10 cellular contexts compared by ENCODE assay signal in the genomic region with DNA sequence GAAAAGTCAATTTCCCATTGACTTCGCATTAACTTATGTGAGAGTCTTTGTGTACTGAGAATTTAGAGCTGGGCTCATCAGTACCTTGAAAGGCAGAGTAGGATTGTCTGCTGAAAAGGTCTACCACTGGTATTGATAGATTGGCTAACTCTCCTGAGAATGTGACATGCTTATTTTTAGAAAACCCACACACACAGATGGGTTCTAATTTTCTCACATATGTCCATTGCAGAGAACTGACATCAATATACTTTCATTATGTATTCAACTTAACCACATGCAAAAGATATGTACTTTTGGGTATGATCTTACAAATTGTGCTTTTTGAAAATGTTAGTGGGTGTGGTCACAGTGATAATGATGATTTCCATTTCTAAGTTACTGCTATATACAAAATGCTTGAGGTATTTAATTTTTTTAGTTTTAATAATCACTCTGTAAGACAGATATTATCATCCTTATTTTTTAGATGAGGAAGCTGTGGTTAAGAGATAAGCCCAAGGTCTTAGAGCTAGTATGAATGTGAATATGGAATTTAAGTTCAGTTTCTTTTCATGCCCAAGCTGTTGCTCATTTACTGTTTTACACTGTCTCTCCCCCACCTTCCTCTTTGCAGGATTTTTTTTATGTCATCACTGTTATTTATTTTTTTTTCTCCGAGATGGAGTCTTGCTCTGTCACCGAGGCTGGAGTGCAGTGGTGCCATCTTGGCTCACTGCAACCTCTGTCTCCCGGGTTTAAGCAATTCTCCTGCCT. TPM values are rescaled to one million over a fixed set of nuclear protein-coding genes. Genes with fewer than 3 reads are reported as not detected.
A peak's percentile ranks its signal among the peaks of the same experiment; 100 is the strongest.
DNase-seq lines count a peak whose midpoint lies in the region; ATAC-seq and TF ChIP-seq lines count a peak whose summit lies in the region.
"Had no signal": no experiment of that assay in that cellular context is flagged by ENCODE, and none has a peak within 500 bp of the region (broad histone marks: within the 10 kb centered on the region; RNA-seq: fewer than 3 reads in every experiment).

No MANE protein-coding gene starts in this region.

- ATAC-seq in GM18511 (IDR thresholded peaks at IDR 0.05; ENCODE audit: unreplicated experiment) (peak; percentile 96), GM21528 (IDR thresholded peaks at IDR 0.05; ENCODE audit: low FRiP score, unreplicated experiment) (peak; percentile 87), HG03439 (IDR thresholded peaks at IDR 0.05; ENCODE audit: unreplicated experiment) (peak; percentile 88), omental fat pad (ENCODE audit: low FRiP score) (no peak)

- 90 to 92% methylated on average over 4 of the region's 4 CpGs for WGBS in esophagus squamous epithelium, 2 donors

- peaks cover 8% of the 10 kb centered on the region for H3K27me3 Mint-ChIP-seq in brain

- peaks cover 57% of the 10 kb centered on the region for H3K4me1 Mint-ChIP-seq in brain

- peaks cover 0 to 3% (median 0%) of the 10 kb centered on the region in 5 experiments for H3K9me3 Mint-ChIP-seq in brain

- TF ChIP-seq POLR2A in esophagus squamous epithelium (IDR thresholded peaks at IDR 0.05) = no peak

- intact Hi-C loops in esophagus squamous epithelium (cut with DNase I) = no loop called here

- no peak overlapping the region for H3K4me3 Mint-ChIP-seq in brain

- H3K36me3 Mint-ChIP-seq in brain = peaks cover 46% of the 10 kb centered on the region

- no peak overlapping the region for H3K27ac ChIP-seq in esophagus squamous epithelium
- H3K27ac ChIP-seq: parathyroid adenoma had no signal

- H3K27ac Mint-ChIP-seq in brain = peak overlapping the region in 3 of 5 experiments; percentile 13 to 48 (median 42)

- H3K4me3 ChIP-seq in esophagus squamous epithelium = no peak overlapping the region

- no peaks in the 10 kb centered on the region for H3K9me3 ChIP-seq in esophagus squamous epithelium

- no peak for TF ChIP-seq CTCF in brain (conservative IDR thresholded peaks at IDR 0.05)
- TF ChIP-seq CTCF in omental fat pad (IDR thresholded peaks at IDR 0.05) = no peak
- TF ChIP-seq CTCF in esophagus squamous epithelium (IDR thresholded peaks at IDR 0.05) = no peak

- no peak for DNase-seq in omental fat pad (ENCODE audit: low spot score)
- no peak for DNase-seq in stimulated activated CD4-positive, alpha-beta T cell treated with anti-CD3 and anti-CD28 coated beads, Interleukin-1b, Interleukin-23, amount 100 ng/mL, for 48 hours
- DNase-seq in NCI-H2196 (lab: John Stamatoyannopoulos, UW; ENCODE audit: unreplicated experiment) = no peak
- DNase-seq in esophagus squamous epithelium (lab: John Stamatoyannopoulos, UW) = no peak
- DNase-seq: substantia nigra had no signal

- peaks cover 0 to 17% (median 0%) of the 10 kb centered on the region in 3 donors for H3K36me3 ChIP-seq in esophagus squamous epithelium

- no peaks in the 10 kb centered on the region for H3K27me3 ChIP-seq in esophagus squamous epithelium

- H3K4me1 ChIP-seq in esophagus squamous epithelium = no peaks in the 10 kb centered on the region

RNA-seq across cellular contexts. Expression of gene MAP2K5, which starts 22.3 kb away (rescaled TPM):
- polyA plus RNA-seq in brain (ENCODE audit: insufficient read depth, low read depth, low replicate concordance) = 18.3 TPM
- total RNA-seq in omental fat pad = 10 to 100 TPM in 2 of 4 donors, 1 to 10 TPM in 2; 7.2 to 14.2 (median 9.3) TPM
- total RNA-seq in esophagus squamous epithelium = 1 to 10 TPM; 5.8 to 8.0 (median 7.0) TPM

RNA-seq across cellular contexts. Expression of gene C15orf61, which starts 43.8 kb away (rescaled TPM):
- 3.4 TPM for polyA plus RNA-seq in brain (ENCODE audit: insufficient read depth, low read depth, low replicate concordance)
- total RNA-seq in omental fat pad (10 to 100 TPM in 1 of 4 donors, 1 to 10 TPM in 3; 3.8 to 12.1 (median 6.3) TPM), esophagus squamous epithelium (1 to 10 TPM; 2.0 to 9.0 (median 3.5) TPM)
